Comparison of ENCODE assay signal across 10 cellular contexts in the genomic region with DNA sequence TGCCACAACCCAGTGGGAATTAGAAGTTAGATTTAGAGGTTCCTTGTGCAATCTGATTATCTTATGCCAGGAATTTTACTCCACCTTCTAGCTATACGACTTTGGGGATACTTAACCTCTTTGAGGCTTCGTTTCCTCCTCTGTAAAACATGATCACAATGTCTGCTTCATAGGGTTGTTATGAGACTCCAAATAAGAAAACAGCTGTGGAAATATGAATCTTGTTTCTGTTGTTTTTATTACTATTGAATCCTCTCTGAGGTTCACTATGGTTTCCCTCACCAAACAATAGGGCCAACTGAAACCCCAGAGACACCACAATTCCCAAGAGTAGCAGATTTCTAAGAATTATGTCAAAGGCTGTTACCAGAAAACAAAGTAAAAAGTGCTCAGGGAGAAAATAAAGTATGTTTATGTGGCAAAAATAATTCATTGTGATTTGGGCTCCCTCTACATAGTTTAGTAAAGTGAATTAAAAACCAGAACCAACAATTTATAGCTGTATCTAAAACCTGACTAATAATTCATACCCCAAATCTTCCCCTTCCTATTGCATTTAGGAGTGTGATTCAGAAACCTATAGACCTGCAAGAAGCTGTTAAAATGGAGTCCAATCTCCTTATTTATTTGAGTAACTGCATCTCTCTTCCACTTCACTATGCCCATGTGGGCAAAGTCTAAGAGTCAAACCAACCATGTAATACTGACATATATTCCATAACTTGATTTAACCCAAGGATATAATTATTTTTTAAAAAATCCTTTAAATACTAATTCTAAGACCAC. TPM values are rescaled to one million over a fixed set of nuclear protein-coding genes. Genes with fewer than 3 reads are reported as not detected.
DNase-seq lines count a peak whose midpoint lies in the region; ATAC-seq lines count a peak whose summit lies in the region.
"Had no signal": no experiment of that assay in that cellular context is flagged by ENCODE, and none has a peak within 500 bp of the region (broad histone marks: within the 10 kb centered on the region; RNA-seq: fewer than 3 reads in every experiment).

No MANE protein-coding gene starts in this region.

- H3K4me3 ChIP-seq in BLaER1 (no peak overlapping the region), mesendoderm (ENCODE audit: low read length) (no peak overlapping the region)

- peaks cover 11% of the 10 kb centered on the region for H3K36me3 Mint-ChIP-seq in activated T-helper 1 cell treated with anti-CD3 and anti-CD28 coated beads, Interleukin-12 subunit alpha, Interleukin-12 subunit beta, Interleukin-2, Interleukin-4 antibody, amounts not matched to agents 30 ng/mL and 10 ng/mL and 1 ng/mL, durations not matched to agents 14 hours and 24 hours and 36 hours (ENCODE audit: low read depth)

- intact Hi-C loops in activated T-helper 1 cell treated with anti-CD3 and anti-CD28 coated beads, Interleukin-12 subunit alpha, Interleukin-12 subunit beta, Interleukin-2, Interleukin-4 antibody, amounts not matched to agents 30 ng/mL and 10 ng/mL and 1 ng/mL, durations not matched to agents 14 hours and 24 hours and 36 hours (cut with micrococcal nuclease) = loop anchor here (1.0 to 2.0 kb wide), 2 partner anchors 39 to 61 kb away; partner anchors contain the start of genes AMBRA1, ATG13 and HARBI1

- H3K23ac ChIP-seq in mesendoderm (ENCODE audit: low read length) = no peak overlapping the region

- peaks cover 11% of the 10 kb centered on the region for H3K79me2 ChIP-seq in mesendoderm (ENCODE audit: control insufficient read depth, insufficient read depth, low read length)

- no peak overlapping the region for H4K5ac ChIP-seq in mesendoderm (ENCODE audit: low read length)

- peaks cover 100% of the 10 kb centered on the region for H4K20me1 ChIP-seq in BLaER1

- DNase-seq in HCEC 1CT = peak; percentile 43
- DNase-seq in activated T-helper 1 cell treated with anti-CD3 and anti-CD28 coated beads, Interleukin-12 subunit alpha, Interleukin-12 subunit beta, Interleukin-2, Interleukin-4 antibody, amounts not matched to agents 30 ng/mL and 10 ng/mL and 1 ng/mL, durations not matched to agents 14 hours and 24 hours and 36 hours (ENCODE audit: low spot score) = peak; percentile 19
- DNase-seq in mesendoderm = no peak
- DNase-seq in Ammon's horn (ENCODE audit: low spot score) = no peak
- no peak for DNase-seq in epidermal melanocyte (ENCODE audit: insufficient read length, low spot score)
- no peak for DNase-seq in HPDE6-E6E7 (ENCODE audit: extremely low spot score)
- DNase-seq: activated naive CD4-positive, alpha-beta T cell treated with anti-CD3 and anti-CD28 coated beads for 36 hours; right cardiac atrium had no signal

- H3K4me1 ChIP-seq in BLaER1 (peaks cover 49% of the 10 kb centered on the region), mesendoderm (ENCODE audit: control insufficient read depth, low read depth, low read length) (peaks cover 11% of the 10 kb centered on the region)

- no peak overlapping the region for H3K18ac ChIP-seq in mesendoderm (ENCODE audit: low read length)

- H3K27ac Mint-ChIP-seq in activated T-helper 1 cell treated with anti-CD3 and anti-CD28 coated beads, Interleukin-12 subunit alpha, Interleukin-12 subunit beta, Interleukin-2, Interleukin-4 antibody, amounts not matched to agents 30 ng/mL and 10 ng/mL and 1 ng/mL, durations not matched to agents 14 hours and 24 hours and 36 hours = peak overlapping the region; percentile 72
- H3K27ac Mint-ChIP-seq: activated naive CD4-positive, alpha-beta T cell treated with anti-CD3 and anti-CD28 coated beads for 36 hours had no signal

- peaks cover 7% of the 10 kb centered on the region for H3K79me1 ChIP-seq in mesendoderm (ENCODE audit: low read length)

- H3K27ac ChIP-seq in BLaER1 (no peak overlapping the region), mesendoderm (ENCODE audit: low read depth, low read length) (peak overlapping the region; percentile 85)

- H3K4me1 Mint-ChIP-seq in activated T-helper 1 cell treated with anti-CD3 and anti-CD28 coated beads, Interleukin-12 subunit alpha, Interleukin-12 subunit beta, Interleukin-2, Interleukin-4 antibody, amounts not matched to agents 30 ng/mL and 10 ng/mL and 1 ng/mL, durations not matched to agents 14 hours and 24 hours and 36 hours (ENCODE audit: low read depth) = peaks cover 54% of the 10 kb centered on the region

- H2BK120ac ChIP-seq in mesendoderm (ENCODE audit: low read depth, low read length) = no peak overlapping the region

- no peaks in the 10 kb centered on the region for H3K9me3 Mint-ChIP-seq in activated T-helper 1 cell treated with anti-CD3 and anti-CD28 coated beads, Interleukin-12 subunit alpha, Interleukin-12 subunit beta, Interleukin-2, Interleukin-4 antibody, amounts not matched to agents 30 ng/mL and 10 ng/mL and 1 ng/mL, durations not matched to agents 14 hours and 24 hours and 36 hours
- H3K9me3 Mint-ChIP-seq: activated naive CD4-positive, alpha-beta T cell treated with anti-CD3 and anti-CD28 coated beads for 36 hours had no signal

- no peak overlapping the region for H2BK15ac ChIP-seq in mesendoderm (replicated peaks; ENCODE audit: low read depth)

- no peak overlapping the region for H2BK5ac ChIP-seq in mesendoderm (ENCODE audit: low read length)

- no CpG with 5 or more reads among the region's 2 CpGs for WGBS in mesendoderm (ENCODE audit: extremely low coverage, insufficient coverage, low lambda C conversion rate)

- H3K4me3 Mint-ChIP-seq in activated T-helper 1 cell treated with anti-CD3 and anti-CD28 coated beads, Interleukin-12 subunit alpha, Interleukin-12 subunit beta, Interleukin-2, Interleukin-4 antibody, amounts not matched to agents 30 ng/mL and 10 ng/mL and 1 ng/mL, durations not matched to agents 14 hours and 24 hours and 36 hours = peak overlapping the region; percentile 28
- H3K4me3 Mint-ChIP-seq: activated naive CD4-positive, alpha-beta T cell treated with anti-CD3 and anti-CD28 coated beads for 36 hours had no signal

- no peak overlapping the region for H4K8ac ChIP-seq in mesendoderm (ENCODE audit: low read depth, low read length)

- peak overlapping the region; percentile 66 for H3K4me2 ChIP-seq in BLaER1
- H3K4me2 ChIP-seq in mesendoderm (ENCODE audit: low read length) = no peak overlapping the region

- H2AK5ac ChIP-seq in mesendoderm (ENCODE audit: low read length) = no peak overlapping the region

- peak overlapping the region; percentile 40 for H3K56ac ChIP-seq in mesendoderm (ENCODE audit: low read length)

- H3K36me3 ChIP-seq in BLaER1 (no peaks in the 10 kb centered on the region), mesendoderm (ENCODE audit: control insufficient read depth, insufficient read depth, low read length) (no peaks in the 10 kb centered on the region)

- no peak for ATAC-seq in GM21381 (IDR thresholded peaks at IDR 0.05; ENCODE audit: unreplicated experiment)

- H3K9me3 ChIP-seq in BLaER1 = peaks cover 5% of the 10 kb centered on the region; the same call in 1 of the 2 replicates

- H3K27me3 ChIP-seq in BLaER1 (no peaks in the 10 kb centered on the region), mesendoderm (ENCODE audit: insufficient read depth, low read length, poor library complexity) (no peaks in the 10 kb centered on the region)

- no peak overlapping the region for H3K9ac ChIP-seq in BLaER1
- H3K9ac ChIP-seq in mesendoderm (ENCODE audit: low read length) = no peak overlapping the region

- H3K27me3 Mint-ChIP-seq in activated T-helper 1 cell treated with anti-CD3 and anti-CD28 coated beads, Interleukin-12 subunit alpha, Interleukin-12 subunit beta, Interleukin-2, Interleukin-4 antibody, amounts not matched to agents 30 ng/mL and 10 ng/mL and 1 ng/mL, durations not matched to agents 14 hours and 24 hours and 36 hours (ENCODE audit: insufficient read depth) = no peaks in the 10 kb centered on the region

- no peak overlapping the region for H3K4ac ChIP-seq in mesendoderm (ENCODE audit: low read depth, low read length)

RNA-seq across cellular contexts. Expression of gene AMBRA1, which starts 38.4 kb away (rescaled TPM):
- 35.7 and 37.9 TPM in 2 replicates for total RNA-seq in activated T-helper 1 cell treated with anti-CD3 and anti-CD28 coated beads, Interleukin-12 subunit alpha, Interleukin-12 subunit beta, Interleukin-2, Interleukin-4 antibody, amounts not matched to agents 30 ng/mL and 10 ng/mL and 1 ng/mL, durations not matched to agents 14 hours and 24 hours and 36 hours
- polyA plus RNA-seq in mesendoderm (2013, experiment 1 of 2) = 15.0 TPM
- polyA plus RNA-seq in mesendoderm (2013, experiment 2 of 2) = 15.3 TPM

Comparison
In these comparisons a context has a peak if more than half of its experiments do, and no peak if none do; other contexts are left out.
1. DNase-seq: peak in HCEC 1CT (single experiment) and activated T-helper 1 cell treated with anti-CD3 and anti-CD28 coated beads, Interleukin-12 subunit alpha, Interleukin-12 subunit beta, Interleukin-2, Interleukin-4 antibody, amounts not matched to agents 30 ng/mL and 10 ng/mL and 1 ng/mL, durations not matched to agents 14 hours and 24 hours and 36 hours (single experiment); none in mesendoderm (single experiment), Ammon's horn (single experiment), epidermal melanocyte (single experiment) and HPDE6-E6E7 (single experiment).